ENCODE assay signal across 18 cellular contexts in the genomic region with DNA sequence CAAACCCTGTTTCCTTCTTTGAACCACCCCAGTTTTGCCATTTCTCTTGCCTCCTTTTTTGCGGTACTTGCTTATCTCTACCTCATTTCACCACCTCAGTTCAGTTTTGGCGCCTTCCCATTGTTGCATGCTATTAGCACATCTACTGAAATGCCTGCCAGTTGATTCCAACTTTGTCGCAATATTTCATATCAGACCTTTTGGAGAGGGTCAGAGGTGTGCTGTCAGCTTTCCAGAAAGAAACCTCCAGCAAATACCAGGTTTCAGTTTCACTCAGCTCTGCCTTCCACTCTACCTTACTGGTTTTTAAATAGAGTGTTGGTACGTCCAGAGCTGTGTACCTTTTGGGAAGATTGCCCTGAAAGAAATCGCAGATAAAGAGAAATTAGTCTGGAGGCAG.
"Had no signal": no experiment of that assay in that cellular context is flagged by ENCODE, and none has a peak within 500 bp of the region (broad histone marks: within the 10 kb centered on the region; RNA-seq: fewer than 3 reads in every experiment).

No MANE protein-coding gene starts in this region.

- H3K27me3 ChIP-seq: esophagus muscularis mucosa, suprapubic skin, transverse colon had no signal

- H3K27ac ChIP-seq: esophagus muscularis mucosa, skin epidermis, suprapubic skin, transverse colon had no signal

- ATAC-seq: activated CD8-positive, alpha-beta T cell treated with anti-CD3 and anti-CD28 coated beads for 36 hours; mucosa of descending colon; SK-N-SH treated with all-trans-retinoic acid at 6 μM for 48 hours had no signal

- H3K9me3 Mint-ChIP-seq: activated CD4-positive, alpha-beta T cell treated with anti-CD3 and anti-CD28 coated beads, Interleukin-2, amount 10 ng/mL, durations not matched to agents 24 days and 14 days; activated CD8-positive, alpha-beta T cell treated with anti-CD3 and anti-CD28 coated beads for 36 hours; activated naive CD4-positive, alpha-beta T cell treated with anti-CD3 and anti-CD28 coated beads, Interleukin-2, amount 10 ng/mL, durations not matched to agents 7 days and 5 days; memory B cell had no signal

- H3K36me3 Mint-ChIP-seq: activated naive CD4-positive, alpha-beta T cell treated with anti-CD3 and anti-CD28 coated beads, Interleukin-2, amount 10 ng/mL, durations not matched to agents 7 days and 5 days; memory B cell; naive B cell had no signal

- H3K9me3 ChIP-seq: esophagus muscularis mucosa, mucosa of descending colon, suprapubic skin, transverse colon had no signal

- H3K4me3 Mint-ChIP-seq: activated CD4-positive, alpha-beta T cell treated with anti-CD3 and anti-CD28 coated beads, Interleukin-2, amount 10 ng/mL, durations not matched to agents 24 days and 14 days; activated CD8-positive, alpha-beta T cell treated with anti-CD3 and anti-CD28 coated beads for 36 hours; activated naive CD4-positive, alpha-beta T cell treated with anti-CD3 and anti-CD28 coated beads, Interleukin-2, amount 10 ng/mL, durations not matched to agents 7 days and 5 days; memory B cell; naive B cell; neural crest cell; stimulated activated naive CD8-positive, alpha-beta T cell treated with anti-CD3 and anti-CD28 coated beads, Interleukin-15, Interleukin-2, amounts not matched to agents 100 ng/mL and 50 ng/mL, for 24 hours; T-helper 1 cell treated with Interleukin-12 subunit alpha and Interleukin-12 subunit beta and Interleukin-4 antibody, amounts not matched to agents 30 μg/mL and 1 μg/mL, for 36 hours had no signal

- H3K27me3 Mint-ChIP-seq: activated naive CD4-positive, alpha-beta T cell treated with anti-CD3 and anti-CD28 coated beads, Interleukin-2, amount 10 ng/mL, durations not matched to agents 7 days and 5 days had no signal

- H3K4me1 ChIP-seq: esophagus muscularis mucosa, suprapubic skin, transverse colon had no signal

- H3K4me3 ChIP-seq: esophagus muscularis mucosa, mucosa of descending colon, skin epidermis, suprapubic skin, transverse colon had no signal

- H3K4me1 Mint-ChIP-seq: activated naive CD4-positive, alpha-beta T cell treated with anti-CD3 and anti-CD28 coated beads, Interleukin-2, amount 10 ng/mL, durations not matched to agents 7 days and 5 days; memory B cell; naive B cell; neural crest cell had no signal

- H3K27ac Mint-ChIP-seq: activated CD4-positive, alpha-beta T cell treated with anti-CD3 and anti-CD28 coated beads, Interleukin-2, amount 10 ng/mL, durations not matched to agents 24 days and 14 days; activated CD8-positive, alpha-beta T cell treated with anti-CD3 and anti-CD28 coated beads for 36 hours; activated naive CD4-positive, alpha-beta T cell treated with anti-CD3 and anti-CD28 coated beads, Interleukin-2, amount 10 ng/mL, durations not matched to agents 7 days and 5 days; memory B cell; progenitor cell of endocrine pancreas; stimulated activated naive CD8-positive, alpha-beta T cell treated with anti-CD3 and anti-CD28 coated beads, Interleukin-15, Interleukin-2, amounts not matched to agents 100 ng/mL and 50 ng/mL, for 24 hours; T-helper 1 cell treated with Interleukin-12 subunit alpha and Interleukin-12 subunit beta and Interleukin-4 antibody, amounts not matched to agents 30 μg/mL and 1 μg/mL, for 36 hours had no signal

- DNase-seq: activated CD4-positive, alpha-beta T cell treated with anti-CD3 and anti-CD28 coated beads, Interleukin-2, amount 10 ng/mL, durations not matched to agents 24 days and 14 days; activated CD8-positive, alpha-beta T cell treated with anti-CD3 and anti-CD28 coated beads for 36 hours; activated naive CD4-positive, alpha-beta T cell treated with anti-CD3 and anti-CD28 coated beads, Interleukin-2, amount 10 ng/mL, durations not matched to agents 7 days and 5 days; activated T-cell treated with anti-CD3 and anti-CD28 coated beads, Interleukin-2, amount 50 U/mL, for 1 hour; dermis blood vessel endothelial cell; effector memory CD4-positive, alpha-beta T cell; mucosa of descending colon; naive B cell; transverse colon had no signal

- H3K36me3 ChIP-seq: esophagus muscularis mucosa, suprapubic skin, transverse colon had no signal
